15 cellular contexts compared by ENCODE assay signal in genomic region chr1:79472067-79472656, GRCh38.
A peak's percentile ranks its signal among the peaks of the same experiment; 100 is the strongest.
DNase-seq lines count a peak whose midpoint lies in the region; ATAC-seq and TF ChIP-seq lines count a peak whose summit lies in the region.
"Had no signal": no experiment of that assay in that cellular context is flagged by ENCODE, and none has a peak within 500 bp of the region (broad histone marks: within the 10 kb centered on the region; RNA-seq: fewer than 3 reads in every experiment).

No MANE protein-coding gene starts in this region.

- peak; percentile 84 for ATAC-seq in GM18907 (IDR thresholded peaks at IDR 0.05; ENCODE audit: unreplicated experiment)
- peak; percentile 77 for ATAC-seq in GM21529 (IDR thresholded peaks at IDR 0.05; ENCODE audit: unreplicated experiment)
- peak; percentile 85 for ATAC-seq in HG03066 (IDR thresholded peaks at IDR 0.05; ENCODE audit: low read depth, unreplicated experiment)
- no peak for ATAC-seq in PC-3

- H3F3A ChIP-seq in SU-DHL-6 (ENCODE audit: insufficient read depth): no peaks in the 10 kb centered on the region
- H3F3A ChIP-seq in PC-3 (ENCODE audit: low read length, unreplicated experiment): no peaks in the 10 kb centered on the region

- H3K4me3 ChIP-seq in SU-DHL-6 (ENCODE audit: insufficient read depth, low read length, poor library complexity, severe bottlenecking) (no peak overlapping the region), PC-3 (ENCODE audit: low read length) (no peak overlapping the region)
- H3K4me3 ChIP-seq: left ventricle myocardium inferior had no signal

- H3K79me2 ChIP-seq in SU-DHL-6 (ENCODE audit: insufficient read depth, low read length): no peaks in the 10 kb centered on the region
- H3K79me2 ChIP-seq in PC-3 (ENCODE audit: low read length): no peaks in the 10 kb centered on the region

- no peak for DNase-seq in PC-3
- DNase-seq in NOMO-1 treated with DMSO at 0.1 percent for 48 hours (lab: John Stamatoyannopoulos, UW; ENCODE audit: unreplicated experiment): no peak
- no peak for DNase-seq in T-helper 9 cell
- DNase-seq in GF-D8 (lab: John Stamatoyannopoulos, UW): no peak
- DNase-seq: activated CD8-positive, alpha-beta memory T cell treated with anti-CD3 and anti-CD28 coated beads, Interleukin-2, amount 50 U/mL, for 48 hours; aorta; CD4-positive, CD25-positive, alpha-beta regulatory T cell; left ventricle myocardium inferior; NCI-H2171 treated with DMSO at 0.1 percent for 48 hours had no signal

- no peaks in the 10 kb centered on the region for H3K27me3 ChIP-seq in SU-DHL-6 (ENCODE audit: low read length)
- H3K27me3 ChIP-seq in PC-3 (ENCODE audit: low read length): no peaks in the 10 kb centered on the region

- no peak overlapping the region for H2AFZ ChIP-seq in SU-DHL-6 (ENCODE audit: low read depth, low read length, severe bottlenecking)
- no peak overlapping the region for H2AFZ ChIP-seq in PC-3 (ENCODE audit: low read length)

- TF ChIP-seq CTCF in SU-DHL-6 (IDR thresholded peaks at IDR 0.05; ENCODE audit: insufficient read depth, low read length, poor library complexity, severe bottlenecking) (no peak), PC-3 (conservative IDR thresholded peaks at IDR 0.05; ENCODE audit: low read depth, low read length) (no peak)

- H3K27ac ChIP-seq in SU-DHL-6 (ENCODE audit: low read depth, low read length) (no peak overlapping the region), PC-3 (ENCODE audit: low read length) (no peak overlapping the region)
- H3K27ac ChIP-seq: HL-60, left ventricle myocardium inferior, RWPE1 had no signal

- BruUV-seq in PC-3 (replicated peaks; lab: Mats Ljungman, UMichigan): no TSS peak

- H3K4me2 ChIP-seq in SU-DHL-6 (ENCODE audit: low read depth, low read length, poor library complexity, severe bottlenecking) (peak overlapping the region; percentile 21), PC-3 (ENCODE audit: low read length) (no peak overlapping the region)

- H4K20me1 ChIP-seq in SU-DHL-6 (ENCODE audit: low read depth, low read length): no peaks in the 10 kb centered on the region
- H4K20me1 ChIP-seq in PC-3 (ENCODE audit: low read length): no peaks in the 10 kb centered on the region

- no peaks in the 10 kb centered on the region for H3K4me1 ChIP-seq in PC-3 (ENCODE audit: insufficient read depth, low read length)
- H3K4me1 ChIP-seq: left ventricle myocardium inferior had no signal

- CTCF ChIA-PET in PC-3 (lab: Charles Lee): no interaction called here

- H3K9me3 ChIP-seq in SU-DHL-6 (ENCODE audit: insufficient read depth, low read length): no peaks in the 10 kb centered on the region
- no peaks in the 10 kb centered on the region for H3K9me3 ChIP-seq in PC-3 (ENCODE audit: low read length)
- H3K9me3 ChIP-seq: left ventricle myocardium inferior had no signal

- H3K9me2 ChIP-seq in SU-DHL-6 (replicated peaks; ENCODE audit: insufficient read depth, low read length): no peaks in the 10 kb centered on the region
- no peaks in the 10 kb centered on the region for H3K9me2 ChIP-seq in PC-3 (replicated peaks; ENCODE audit: low read length)

- H3K9ac ChIP-seq in SU-DHL-6 (ENCODE audit: low read length) (no peak overlapping the region), PC-3 (ENCODE audit: low read length) (no peak overlapping the region)

- intact Hi-C loops in PC-3 (cut with micrococcal nuclease): no loop called here

- H3K36me3 ChIP-seq in SU-DHL-6 (ENCODE audit: low read length) (no peaks in the 10 kb centered on the region), PC-3 (ENCODE audit: low read depth, low read length) (no peaks in the 10 kb centered on the region)
- H3K36me3 ChIP-seq: left ventricle myocardium inferior had no signal

- POLR2A ChIA-PET in PC-3 (lab: Charles Lee; ENCODE audit: unreplicated experiment): no interaction called here
